In genomic region chr6:139655783-139656705, GRCh38 we compare ENCODE assay signal across 15 cellular contexts.
DNase-seq lines count a peak whose midpoint lies in the region; ATAC-seq and TF ChIP-seq lines count a peak whose summit lies in the region.
"Had no signal": no experiment of that assay in that cellular context is flagged by ENCODE, and none has a peak within 500 bp of the region (broad histone marks: within the 10 kb centered on the region; RNA-seq: fewer than 3 reads in every experiment).

No MANE protein-coding gene starts in this region.

- in situ Hi-C loops in IMR-90 (cut with MboI; ENCODE audit: low sequenced_read_pairs), result no loop called here
- in situ Hi-C loops in mammary epithelial cell (cut with MboI; ENCODE audit: low sequenced_read_pairs in 2 of 2), result no loop called here

- H3K27ac ChIP-seq in IMR-90 (ENCODE audit: insufficient read depth, low read length) (no peak overlapping the region), mammary epithelial cell (ENCODE audit: insufficient read depth, low read depth, low read length) (no peak overlapping the region), heart left ventricle (no peak overlapping the region)
- H3K27ac ChIP-seq: neutrophil had no signal

- H3K9ac ChIP-seq in IMR-90 (ENCODE audit: low read depth, low read length), result no peak overlapping the region
- no peak overlapping the region for H3K9ac ChIP-seq in mammary epithelial cell (ENCODE audit: insufficient read depth, low read length)

- H2BK5ac ChIP-seq in IMR-90 (ENCODE audit: low read depth, low read length, poor library complexity, severe bottlenecking), result no peak overlapping the region

- H3K4me1 ChIP-seq in IMR-90 (ENCODE audit: control insufficient read depth, insufficient read depth, low read length) (no peaks in the 10 kb centered on the region), mammary epithelial cell (ENCODE audit: insufficient read depth, low read length) (no peaks in the 10 kb centered on the region), heart left ventricle (no peaks in the 10 kb centered on the region)
- H3K4me1 ChIP-seq: BE2C had no signal

- 83% methylated on average over 1 of the region's 5 CpGs; no CpG with 5 or more reads in 1 of the 2 experiments for WGBS in IMR-90 (ENCODE audit: extremely low coverage in 2 of 2, insufficient read length in 1 of 2), 2 experiments
- 71% methylated on average over 4 of the region's 5 CpGs for WGBS in mammary epithelial cell (ENCODE audit: low coverage, missing lambda C conversion rate)
- 82 to 91% (median 86%) methylated on average over 5 of the region's 5 CpGs for WGBS in heart left ventricle, 4 donors

- H4K8ac ChIP-seq in IMR-90 (ENCODE audit: low read depth in 2 of 2, low read length in 2 of 2), result no peak overlapping the region

- TF ChIP-seq RAD21 in IMR-90 (IDR thresholded peaks at IDR 0.05; ENCODE audit: low read length), result no peak

- H3K23ac ChIP-seq in IMR-90 (ENCODE audit: low read depth, low read length), result no peak overlapping the region

- H2AFZ ChIP-seq in IMR-90 (replicated peaks; ENCODE audit: low read length, poor library complexity) (no peak overlapping the region), mammary epithelial cell (ENCODE audit: low read depth, low read length) (peak overlapping the region; percentile 52)

- H3K14ac ChIP-seq in IMR-90 (replicated peaks; ENCODE audit: low read depth, low read length), result no peak overlapping the region

- no peak overlapping the region for H4K91ac ChIP-seq in IMR-90 (ENCODE audit: insufficient read depth, low read depth, low read length)

- no peaks in the 10 kb centered on the region for H3K4me1 Mint-ChIP-seq in activated CD8-positive, alpha-beta T cell treated with anti-CD3 and anti-CD28 coated beads, Interleukin-2, amount 10 ng/mL, durations not matched to agents 7 days and 5 days (ENCODE audit: low read depth)
- H3K4me1 Mint-ChIP-seq: central memory CD8-positive, alpha-beta T cell; stimulated activated effector memory CD8-positive, alpha-beta T cell treated with anti-CD3 and anti-CD28 coated beads, Interleukin-12 subunit alpha, Interleukin-12 subunit beta, amount 100 ng/mL, for 72 hours had no signal

- intact Hi-C loops in IMR-90 (cut with micrococcal nuclease), result no loop called here
- intact Hi-C loops in mammary epithelial cell (cut with micrococcal nuclease), result no loop called here
- intact Hi-C loops in heart left ventricle (cut with DNase I), result no loop called here

- no peaks in the 10 kb centered on the region for H3K36me3 Mint-ChIP-seq in activated CD8-positive, alpha-beta T cell treated with anti-CD3 and anti-CD28 coated beads, Interleukin-2, amount 10 ng/mL, durations not matched to agents 7 days and 5 days (ENCODE audit: low read depth)
- H3K36me3 Mint-ChIP-seq: activated CD4-positive, alpha-beta memory T cell treated with anti-CD3 and anti-CD28 coated beads for 36 hours; stimulated activated effector memory CD8-positive, alpha-beta T cell treated with anti-CD3 and anti-CD28 coated beads, Interleukin-12 subunit alpha, Interleukin-12 subunit beta, amount 100 ng/mL, for 72 hours had no signal

- no peak overlapping the region for H2BK20ac ChIP-seq in IMR-90 (ENCODE audit: low read depth, low read length)

- POLR2A ChIA-PET in IMR-90 (lab: Charles Lee; ENCODE audit: unreplicated experiment), result no interaction called here
- POLR2A ChIA-PET in activated CD8-positive, alpha-beta T cell treated with anti-CD3 and anti-CD28 coated beads, Interleukin-2, amount 10 ng/mL, durations not matched to agents 7 days and 5 days (lab: Charles Lee), result no interaction called here

- H3K79me2 ChIP-seq in mammary epithelial cell (ENCODE audit: insufficient read depth, low read length), result no peaks in the 10 kb centered on the region

- DNase-seq in COLO668 (lab: John Stamatoyannopoulos, UW; ENCODE audit: unreplicated experiment) (peak; percentile 5), IMR-90 (no peak), mammary epithelial cell (no peak), mucosa of gallbladder (ENCODE audit: low spot score) (peak; percentile 90), DMS79 (lab: John Stamatoyannopoulos, UW) (no peak), heart left ventricle (no peak)
- no peak for DNase-seq in activated CD8-positive, alpha-beta T cell treated with anti-CD3 and anti-CD28 coated beads, Interleukin-2, amount 10 ng/mL, durations not matched to agents 7 days and 5 days
- DNase-seq: activated CD4-positive, alpha-beta memory T cell treated with anti-CD3 and anti-CD28 coated beads for 36 hours; BE2C; MV-4-11 had no signal

- no peaks in the 10 kb centered on the region for H3K9me3 ChIP-seq in IMR-90 (ENCODE audit: control insufficient read depth, insufficient read depth, low read length)
- no peaks in the 10 kb centered on the region for H3K9me3 ChIP-seq in mammary epithelial cell (replicated peaks; ENCODE audit: insufficient read depth, low read length)
- no peaks in the 10 kb centered on the region for H3K9me3 ChIP-seq in heart left ventricle
- H3K9me3 ChIP-seq: BE2C, neutrophil had no signal

- no peak overlapping the region for H3K27ac Mint-ChIP-seq in activated CD8-positive, alpha-beta T cell treated with anti-CD3 and anti-CD28 coated beads, Interleukin-2, amount 10 ng/mL, durations not matched to agents 7 days and 5 days
- H3K27ac Mint-ChIP-seq: activated CD4-positive, alpha-beta memory T cell treated with anti-CD3 and anti-CD28 coated beads for 36 hours; stimulated activated effector memory CD8-positive, alpha-beta T cell treated with anti-CD3 and anti-CD28 coated beads, Interleukin-12 subunit alpha, Interleukin-12 subunit beta, amount 100 ng/mL, for 72 hours; T-helper 2 cell treated with Interferon-gamma antibody and Interleukin-4, amounts not matched to agents 5 μg/mL and 100 μg/mL, for 36 hours had no signal

- H3K27me3 ChIP-seq in IMR-90 (ENCODE audit: control insufficient read depth, insufficient read depth, low read length) (no peaks in the 10 kb centered on the region), mammary epithelial cell (ENCODE audit: insufficient read depth, low read length) (no peaks in the 10 kb centered on the region), heart left ventricle (no peaks in the 10 kb centered on the region)
- H3K27me3 ChIP-seq: BE2C, neutrophil had no signal

- no peaks in the 10 kb centered on the region for H3K9me1 ChIP-seq in IMR-90 (ENCODE audit: insufficient read depth, low read length)

- 0 out of 2 replicates have a peak overlapping the region, but pooled peaks have one; percentile 10 for H3K4ac ChIP-seq in IMR-90 (ENCODE audit: low read depth, low read length)

- TF ChIP-seq POLR2A in IMR-90 (IDR thresholded peaks at IDR 0.05; ENCODE audit: low read depth, low read length), result no peak
- no peak for TF ChIP-seq POLR2A in heart left ventricle (IDR thresholded peaks at IDR 0.05)

- BruUV-seq in IMR-90 (replicated peaks; lab: Mats Ljungman, UMichigan) (no TSS peak), mammary epithelial cell (replicated peaks; lab: Mats Ljungman, UMichigan) (no TSS peak)

- dilution Hi-C loops in IMR-90 (cut with HindIII; ENCODE audit: low sequenced_read_pairs, unreplicated experiment) (no loop called here), mammary epithelial cell (cut with HindIII; ENCODE audit: low sequenced_read_pairs) (no loop called here)

- ATAC-seq in IMR-90 (ENCODE audit: low read depth) (no peak), HG03097 (IDR thresholded peaks at IDR 0.05; ENCODE audit: low FRiP score, unreplicated experiment) (no peak), heart left ventricle (no peak)
- ATAC-seq in activated CD8-positive, alpha-beta T cell treated with anti-CD3 and anti-CD28 coated beads, Interleukin-2, amount 10 ng/mL, durations not matched to agents 7 days and 5 days, result no peak
- ATAC-seq: stimulated activated effector memory CD8-positive, alpha-beta T cell treated with anti-CD3 and anti-CD28 coated beads, Interleukin-12 subunit alpha, Interleukin-12 subunit beta, amount 100 ng/mL, for 72 hours had no signal

- no peak for TF ChIP-seq CTCF in IMR-90 (conservative IDR thresholded peaks at IDR 0.05; ENCODE audit: low read depth, low read length)
- no peak for TF ChIP-seq CTCF in mammary epithelial cell (conservative IDR thresholded peaks at IDR 0.05 in 1 of 2, IDR thresholded peaks at IDR 0.05 in 1 of 2; ENCODE audit: extremely low read depth in 1 of 2, insufficient read depth in 1 of 2, low read depth in 1 of 2, low read length in 2 of 2)
- TF ChIP-seq CTCF in heart left ventricle (IDR thresholded peaks at IDR 0.05), result no peak

- H2AK5ac ChIP-seq in IMR-90 (ENCODE audit: low read depth, low read length), result no peak overlapping the region

- H3K79me1 ChIP-seq in IMR-90 (ENCODE audit: low read depth in 1 of 2, low read length in 2 of 2), result no peaks in the 10 kb centered on the region

- no peak overlapping the region for H2BK15ac ChIP-seq in IMR-90 (ENCODE audit: low read depth, low read length)

- CTCF ChIA-PET in IMR-90 (lab: Yijun Ruan, JAX) (interaction anchor here (0.6 kb wide), 1 partner anchor 1423 kb away, joined by 3 read pairs; no protein-coding TSS in a partner anchor), mammary epithelial cell (lab: Charles Lee; ENCODE audit: low non-redundant PET) (no interaction called here)
- CTCF ChIA-PET in activated CD8-positive, alpha-beta T cell treated with anti-CD3 and anti-CD28 coated beads, Interleukin-2, amount 10 ng/mL, durations not matched to agents 7 days and 5 days (lab: Charles Lee), result no interaction called here

- H3K4me3 ChIP-seq in IMR-90 (ENCODE audit: insufficient read depth, low read depth, low read length) (no peak overlapping the region), mammary epithelial cell (replicated peaks in 1 of 3; ENCODE audit: insufficient read depth in 1 of 3, low read depth in 2 of 3, low read length in 3 of 3) (no peak overlapping the region), heart left ventricle (no peak overlapping the region)

- no peak overlapping the region for H3K18ac ChIP-seq in IMR-90 (ENCODE audit: low read depth, low read length)

- no peak overlapping the region for H3K4me2 ChIP-seq in IMR-90 (ENCODE audit: low read depth, low read length)
- H3K4me2 ChIP-seq in mammary epithelial cell (ENCODE audit: insufficient read depth, low read depth, low read length), result no peak overlapping the region

- no peaks in the 10 kb centered on the region for H3K36me3 ChIP-seq in IMR-90 (ENCODE audit: control insufficient read depth, insufficient read depth, low read length)
- no peaks in the 10 kb centered on the region for H3K36me3 ChIP-seq in mammary epithelial cell (ENCODE audit: insufficient read depth, low read length)
- no peaks in the 10 kb centered on the region for H3K36me3 ChIP-seq in heart left ventricle
- H3K36me3 ChIP-seq: BE2C, neutrophil had no signal

- H4K5ac ChIP-seq in IMR-90 (ENCODE audit: low read depth, low read length), result no peak overlapping the region

- no peak overlapping the region for H3K56ac ChIP-seq in IMR-90 (ENCODE audit: extremely low read depth, insufficient read depth, low read length)

- H3K4me3 Mint-ChIP-seq in activated CD8-positive, alpha-beta T cell treated with anti-CD3 and anti-CD28 coated beads, Interleukin-2, amount 10 ng/mL, durations not matched to agents 7 days and 5 days, result no peak overlapping the region
- H3K4me3 Mint-ChIP-seq: activated CD4-positive, alpha-beta memory T cell treated with anti-CD3 and anti-CD28 coated beads for 36 hours; central memory CD8-positive, alpha-beta T cell; stimulated activated effector memory CD8-positive, alpha-beta T cell treated with anti-CD3 and anti-CD28 coated beads, Interleukin-12 subunit alpha, Interleukin-12 subunit beta, amount 100 ng/mL, for 72 hours; T-helper 2 cell treated with Interferon-gamma antibody and Interleukin-4, amounts not matched to agents 5 μg/mL and 100 μg/mL, for 36 hours had no signal

- H4K20me1 ChIP-seq in IMR-90 (ENCODE audit: insufficient read depth, low read length) (no peaks in the 10 kb centered on the region), mammary epithelial cell (ENCODE audit: insufficient read depth, low read length) (no peaks in the 10 kb centered on the region)

- H3K27me3 Mint-ChIP-seq in activated CD8-positive, alpha-beta T cell treated with anti-CD3 and anti-CD28 coated beads, Interleukin-2, amount 10 ng/mL, durations not matched to agents 7 days and 5 days (ENCODE audit: low read depth), result peaks cover 3% of the 10 kb centered on the region
- H3K27me3 Mint-ChIP-seq: activated CD4-positive, alpha-beta memory T cell treated with anti-CD3 and anti-CD28 coated beads for 36 hours; central memory CD8-positive, alpha-beta T cell had no signal

- no peak overlapping the region for H2AK9ac ChIP-seq in IMR-90 (replicated peaks; ENCODE audit: low read depth, low read length, poor library complexity)

- H2BK120ac ChIP-seq in IMR-90 (ENCODE audit: low read depth, low read length), result no peak overlapping the region

- no peaks in the 10 kb centered on the region for H3K9me3 Mint-ChIP-seq in activated CD8-positive, alpha-beta T cell treated with anti-CD3 and anti-CD28 coated beads, Interleukin-2, amount 10 ng/mL, durations not matched to agents 7 days and 5 days (ENCODE audit: insufficient read depth)
- H3K9me3 Mint-ChIP-seq: activated CD4-positive, alpha-beta memory T cell treated with anti-CD3 and anti-CD28 coated beads for 36 hours; central memory CD8-positive, alpha-beta T cell; stimulated activated effector memory CD8-positive, alpha-beta T cell treated with anti-CD3 and anti-CD28 coated beads, Interleukin-12 subunit alpha, Interleukin-12 subunit beta, amount 100 ng/mL, for 72 hours; T-helper 2 cell treated with Interferon-gamma antibody and Interleukin-4, amounts not matched to agents 5 μg/mL and 100 μg/mL, for 36 hours had no signal

Comparison
In these comparisons a context has a peak if more than half of its experiments do, and no peak if none do; other contexts are left out.
1. DNase-seq: peak in COLO668 (single experiment) and mucosa of gallbladder (single experiment); none in IMR-90 (single experiment), mammary epithelial cell (single experiment), activated CD8-positive, alpha-beta T cell treated with anti-CD3 and anti-CD28 coated beads, Interleukin-2, amount 10 ng/mL, durations not matched to agents 7 days and 5 days (single experiment), DMS79 (single experiment) and heart left ventricle (0 of 5).